ENCODE assay signal across 8 cellular contexts in the genomic region with DNA sequence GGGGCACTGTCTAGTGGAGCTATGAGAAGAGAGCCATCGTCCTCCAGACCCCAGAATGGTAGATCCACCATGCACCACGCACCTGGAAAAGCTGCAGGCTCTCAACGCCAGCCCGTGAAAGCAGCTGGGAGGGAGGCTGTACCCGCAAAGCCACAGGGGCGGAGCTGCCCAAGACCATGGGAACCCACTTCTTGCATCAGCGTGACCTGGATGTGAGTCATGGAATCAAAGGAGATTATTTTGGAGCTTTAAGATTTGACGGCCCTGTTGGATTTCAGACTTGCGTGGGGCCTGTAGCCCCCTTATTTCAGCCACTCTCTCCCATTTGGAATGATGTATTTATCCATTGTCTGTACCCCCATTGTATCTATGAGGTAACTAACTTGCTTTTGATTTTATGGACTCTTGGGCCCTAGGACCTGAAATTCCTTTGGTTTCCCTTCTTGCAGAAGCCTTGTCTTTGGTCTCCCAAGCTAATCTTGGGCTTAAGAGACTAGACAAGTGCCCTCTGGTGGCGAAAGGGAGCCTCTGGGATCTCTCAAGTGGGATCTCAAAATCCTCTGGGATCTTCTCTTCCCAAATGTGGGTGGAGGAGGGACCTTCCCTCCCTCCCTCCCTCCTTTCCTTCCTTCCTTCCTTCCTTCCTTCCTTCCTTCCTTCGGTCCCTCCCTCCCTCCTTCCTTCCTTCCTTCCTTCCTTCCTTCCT. TPM values are rescaled to one million over a fixed set of nuclear protein-coding genes. Genes with fewer than 3 reads are reported as not detected.
DNase-seq lines count a peak whose midpoint lies in the region; ATAC-seq and TF ChIP-seq lines count a peak whose summit lies in the region.

No MANE protein-coding gene starts in this region.

- no peak for TF ChIP-seq EP300 in upper lobe of left lung (IDR thresholded peaks at IDR 0.05)

- POLR2A ChIA-PET in HEK293T (lab: Yijun Ruan, JAX) = no interaction called here

- H3K27ac Mint-ChIP-seq in T-helper 17 cell = peak overlapping the region; percentile 65

- peak overlapping the region; percentile 41 for H3K4me3 Mint-ChIP-seq in T-helper 17 cell

- H3K9me3 ChIP-seq in T-helper 17 cell (ENCODE audit: control insufficient read depth, low read length, poor library complexity, severe bottlenecking) (no peaks in the 10 kb centered on the region), upper lobe of left lung (no peaks in the 10 kb centered on the region)

- H3K36me3 ChIP-seq in upper lobe of left lung = no peaks in the 10 kb centered on the region

- H3K4me3 ChIP-seq in upper lobe of left lung = no peak overlapping the region

- ATAC-seq in T-helper 17 cell (no peak), upper lobe of left lung (ENCODE audit: low FRiP score in 2 of 2) (no peak), HG03439 (IDR thresholded peaks at IDR 0.05; ENCODE audit: unreplicated experiment) (no peak)

- DNase-seq in D341Med (ENCODE audit: low spot score) (peak; percentile 69), HEK293T (ENCODE audit: extremely low spot score) (peak; percentile 64), T-helper 17 cell (no peak), hepatic stellate cell (ENCODE audit: low spot score) (peak; percentile 69), upper lobe of left lung (peak in 1 of 2 donors; percentile 26), KG1 (lab: John Stamatoyannopoulos, UW) (no peak)
- no peak for DNase-seq in activated CD4-positive, alpha-beta T cell treated with anti-CD3 and anti-CD28 coated beads for 48 hours

- CTCF ChIA-PET in HEK293T (lab: Yijun Ruan, JAX) = interaction anchor here (0.6 to 1.7 kb wide), 7 partner anchors 8 to 448 kb away, joined by 3 to 6 read pairs (median 3); no protein-coding TSS in a partner anchor

- no peak for TF ChIP-seq POLR2A in upper lobe of left lung (IDR thresholded peaks at IDR 0.05)

- H3K4me1 Mint-ChIP-seq in T-helper 17 cell = no peaks in the 10 kb centered on the region

- TF ChIP-seq CTCF in upper lobe of left lung (IDR thresholded peaks at IDR 0.05) = peak in 4 of 6 experiments; percentile 19 to 42 (median 28)

- 80 to 81% methylated on average over 10 to 11 of the region's 11 CpGs for WGBS in upper lobe of left lung, 2 donors

- no peaks in the 10 kb centered on the region for H3K27me3 Mint-ChIP-seq in T-helper 17 cell

- no peaks in the 10 kb centered on the region for H3K4me1 ChIP-seq in upper lobe of left lung

- H3K36me3 Mint-ChIP-seq in T-helper 17 cell (ENCODE audit: low read depth) = no peaks in the 10 kb centered on the region

- H3K27ac ChIP-seq in upper lobe of left lung = no peak overlapping the region

- H3K27me3 ChIP-seq in upper lobe of left lung = no peaks in the 10 kb centered on the region

TF ChIP-seq in HEK293T, 16 proteins besides CTCF, POLR2A, EP300 and RAD21:
- no peak for TF ChIP-seq BHLHE40 (IDR thresholded peaks at IDR 0.05; ENCODE audit: borderline replicate concordance)
- TF ChIP-seq, protein P1, sequence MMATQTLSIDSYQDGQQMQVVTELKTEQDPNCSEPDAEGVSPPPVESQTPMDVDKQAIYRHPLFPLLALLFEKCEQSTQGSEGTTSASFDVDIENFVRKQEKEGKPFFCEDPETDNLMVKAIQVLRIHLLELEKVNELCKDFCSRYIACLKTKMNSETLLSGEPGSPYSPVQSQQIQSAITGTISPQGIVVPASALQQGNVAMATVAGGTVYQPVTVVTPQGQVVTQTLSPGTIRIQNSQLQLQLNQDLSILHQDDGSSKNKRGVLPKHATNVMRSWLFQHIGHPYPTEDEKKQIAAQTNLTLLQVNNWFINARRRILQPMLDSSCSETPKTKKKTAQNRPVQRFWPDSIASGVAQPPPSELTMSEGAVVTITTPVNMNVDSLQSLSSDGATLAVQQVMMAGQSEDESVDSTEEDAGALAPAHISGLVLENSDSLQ (IDR thresholded peaks at IDR 0.05) = no peak
- TF ChIP-seq ZNF384 (IDR thresholded peaks at IDR 0.05) = no peak
- no peak for TF ChIP-seq FOXA1 (IDR thresholded peaks at IDR 0.05)
- TF ChIP-seq NFRKB (IDR thresholded peaks at IDR 0.05) = no peak
- TF ChIP-seq FOXM1 (IDR thresholded peaks at IDR 0.05; ENCODE audit: borderline replicate concordance) = no peak
- no peak for TF ChIP-seq LEF1 (IDR thresholded peaks at IDR 0.05; ENCODE audit: borderline replicate concordance)
- no peak for TF ChIP-seq ARNT (IDR thresholded peaks at IDR 0.05)
- no peak for TF ChIP-seq CTBP1 (IDR thresholded peaks at IDR 0.05; ENCODE audit: borderline replicate concordance)
- no peak for TF ChIP-seq L3MBTL2 (conservative IDR thresholded peaks at IDR 0.05)
- TF ChIP-seq ELF4 (IDR thresholded peaks at IDR 0.05) = no peak
- no peak for TF ChIP-seq SUZ12 (IDR thresholded peaks at IDR 0.05)
- no peak for TF ChIP-seq SP1 (IDR thresholded peaks at IDR 0.05)
- TF ChIP-seq TARDBP (IDR thresholded peaks at IDR 0.05) = no peak
- no peak for TF ChIP-seq FOXK2 (IDR thresholded peaks at IDR 0.05)
- TF ChIP-seq HDGF (IDR thresholded peaks at IDR 0.05; ENCODE audit: borderline replicate concordance) = no peak
TF ChIP-seq in HEK293T: peak in this region for 0.

RNA-seq across cellular contexts. Expression of a gene that starts 58.2 kb away (rescaled TPM):
- total RNA-seq in T-helper 17 cell (100 to 1,000 TPM; 122 to 124 TPM), upper lobe of left lung (10 to 100 TPM; 37.3 to 62.9 (median 46.0) TPM)

Comparison
In these comparisons a context has a peak if more than half of its experiments do, and no peak if none do; other contexts are left out.
1. DNase-seq: peak in D341Med (single experiment), HEK293T (single experiment) and hepatic stellate cell (single experiment); none in T-helper 17 cell (0 of 3), KG1 (single experiment) and activated CD4-positive, alpha-beta T cell treated with anti-CD3 and anti-CD28 coated beads for 48 hours (single experiment).